In the genomic region with DNA sequence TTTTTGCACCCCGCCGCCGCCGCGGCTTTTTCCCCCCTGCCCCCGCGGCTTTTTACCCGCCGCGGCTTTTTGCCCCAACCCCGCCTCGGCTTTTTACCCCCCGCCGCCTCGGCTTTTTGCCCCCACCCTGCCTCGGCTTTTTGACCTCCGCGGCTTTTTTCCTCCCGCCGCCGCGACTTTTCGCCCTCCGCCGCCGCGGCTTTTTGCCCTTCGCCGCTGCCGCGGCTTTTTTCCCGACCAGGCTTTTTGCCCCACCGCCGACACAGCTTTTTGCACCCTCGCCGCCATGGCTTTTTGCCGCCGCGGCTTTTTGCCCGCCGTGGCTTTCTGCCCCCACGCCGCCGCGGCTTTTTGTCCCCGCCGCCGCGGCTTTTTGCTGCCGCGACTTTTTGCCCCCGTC, we compare ENCODE assay signal across 1 cellular context.
TF ChIP-seq lines count a peak whose summit lies in the region.

No MANE protein-coding gene starts in this region.

TF ChIP-seq in IMR-90, 13 proteins besides CTCF, POLR2A, EP300 and RAD21 (continued from another document):
- TF ChIP-seq NFE2L2 (IDR thresholded peaks at IDR 0.05; ENCODE audit: low read depth, low read length) (no peak), RCOR1 (IDR thresholded peaks at IDR 0.05; ENCODE audit: insufficient replicate concordance, low read length) (no peak), CEBPB (IDR thresholded peaks at IDR 0.05; ENCODE audit: low read depth, low read length) (no peak), RFX5 (IDR thresholded peaks at IDR 0.05; ENCODE audit: low read depth, low read length) (no peak), MXI1 (IDR thresholded peaks at IDR 0.05; ENCODE audit: borderline replicate concordance, low read depth, low read length) (no peak), CHD1 (IDR thresholded peaks at IDR 0.05; ENCODE audit: low read depth, low read length) (no peak), MAZ (IDR thresholded peaks at IDR 0.05; ENCODE audit: borderline replicate concordance, low read depth, low read length) (no peak), FOS (IDR thresholded peaks at IDR 0.05; ENCODE audit: low read depth, low read length) (no peak)
- TF ChIP-seq, protein P1, sequence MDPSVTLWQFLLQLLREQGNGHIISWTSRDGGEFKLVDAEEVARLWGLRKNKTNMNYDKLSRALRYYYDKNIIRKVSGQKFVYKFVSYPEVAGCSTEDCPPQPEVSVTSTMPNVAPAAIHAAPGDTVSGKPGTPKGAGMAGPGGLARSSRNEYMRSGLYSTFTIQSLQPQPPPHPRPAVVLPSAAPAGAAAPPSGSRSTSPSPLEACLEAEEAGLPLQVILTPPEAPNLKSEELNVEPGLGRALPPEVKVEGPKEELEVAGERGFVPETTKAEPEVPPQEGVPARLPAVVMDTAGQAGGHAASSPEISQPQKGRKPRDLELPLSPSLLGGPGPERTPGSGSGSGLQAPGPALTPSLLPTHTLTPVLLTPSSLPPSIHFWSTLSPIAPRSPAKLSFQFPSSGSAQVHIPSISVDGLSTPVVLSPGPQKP (IDR thresholded peaks at IDR 0.05; ENCODE audit: borderline replicate concordance, low read depth, low read length): no peak
